Comparison of ENCODE assay signal across 17 cellular contexts in the genomic region with DNA sequence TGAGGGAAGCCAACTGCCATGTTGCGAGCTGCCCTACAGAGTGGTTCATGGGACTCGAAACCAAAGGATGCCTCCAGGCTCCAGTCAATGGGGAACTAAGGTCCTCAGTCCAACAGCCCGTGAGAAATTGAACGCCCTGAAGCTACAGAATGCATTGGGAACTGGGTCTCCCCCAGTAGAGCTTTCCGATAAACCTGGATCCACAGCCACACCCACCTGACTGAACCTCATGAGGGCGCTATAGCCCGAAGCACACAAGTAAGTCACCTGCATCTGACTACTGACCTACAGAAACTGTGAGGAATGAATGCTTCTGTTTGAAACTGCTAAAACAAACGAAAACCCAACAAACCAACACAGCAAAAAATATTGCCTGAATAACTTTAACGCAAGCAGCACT.
"Had no signal": no experiment of that assay in that cellular context is flagged by ENCODE, and none has a peak within 500 bp of the region (broad histone marks: within the 10 kb centered on the region; RNA-seq: fewer than 3 reads in every experiment).

No MANE protein-coding gene starts in this region.

- H3K27ac ChIP-seq: body of pancreas, dorsolateral prefrontal cortex, epithelial cell of prostate, foreskin keratinocyte, hepatocyte, lower lobe of right lung, neutrophil, parathyroid adenoma, spleen, upper lobe of right lung had no signal

- ATAC-seq: body of pancreas, foreskin keratinocyte, lower lobe of right lung, natural killer cell, upper lobe of right lung had no signal

- H3K9ac ChIP-seq: parathyroid adenoma had no signal

- H3K36me3 ChIP-seq: lower lobe of right lung, neutrophil, spleen, upper lobe of right lung had no signal

- H3K4me3 ChIP-seq: body of pancreas, dorsolateral prefrontal cortex, hepatocyte, lower lobe of right lung, spleen, upper lobe of right lung had no signal

- DNase-seq: activated CD4-positive, alpha-beta memory T cell treated with anti-CD3 and anti-CD28 coated beads for 36 hours; activated naive CD4-positive, alpha-beta T cell; activated naive CD8-positive, alpha-beta T cell treated with anti-CD3 and anti-CD28 coated beads, Interleukin-2, amount 10 ng/mL, durations not matched to agents 7 days and 5 days; amygdala; body of pancreas; dorsolateral prefrontal cortex; foreskin keratinocyte; lower lobe of right lung; natural killer cell; spleen; stimulated activated CD4-positive, alpha-beta T cell treated with anti-CD3 and anti-CD28 coated beads, Interleukin-4, amount 100 ng/mL, for 4 hours; T-helper 2 cell; upper lobe of right lung had no signal

- H3K79me2 ChIP-seq: hepatocyte, parathyroid adenoma had no signal

- H3K9me3 ChIP-seq: body of pancreas, lower lobe of right lung, neutrophil, upper lobe of right lung had no signal

- H3K4me2 ChIP-seq: hepatocyte had no signal

- H2AFZ ChIP-seq: hepatocyte, parathyroid adenoma had no signal

- H3K27me3 ChIP-seq: body of pancreas, foreskin keratinocyte, hepatocyte, neutrophil, spleen, upper lobe of right lung had no signal

- H3K4me1 ChIP-seq: body of pancreas, foreskin keratinocyte, lower lobe of right lung, parathyroid adenoma, spleen, upper lobe of right lung had no signal
